Comparison of ENCODE assay signal across 11 cellular contexts in genomic region chr7:93409324-93409723, GRCh38.
"Had no signal": no experiment of that assay in that cellular context is flagged by ENCODE, and none has a peak within 500 bp of the region (broad histone marks: within the 10 kb centered on the region; RNA-seq: fewer than 3 reads in every experiment).

No MANE protein-coding gene starts in this region.

- H3K36me3 ChIP-seq: HAP-1 had no signal

- H3K9me3 ChIP-seq: HAP-1 had no signal

- ATAC-seq: GM23338, HCT116 had no signal

- DNase-seq: GM23248, GOT3, H7, H9, HCEC 1CT, HFFc6 had no signal

- H3K27ac ChIP-seq: GM23248 had no signal

- FAIRE-seq: H1, H54 had no signal

- H3K4me2 ChIP-seq: GM23338 had no signal

- H3K4me3 ChIP-seq: GM23248, GM23338, HAP-1 had no signal

- H3K9ac ChIP-seq: GM23248 had no signal

- H2AFZ ChIP-seq: GM23248 had no signal
